ENCODE assay signal across 15 cellular contexts in the genomic region with DNA sequence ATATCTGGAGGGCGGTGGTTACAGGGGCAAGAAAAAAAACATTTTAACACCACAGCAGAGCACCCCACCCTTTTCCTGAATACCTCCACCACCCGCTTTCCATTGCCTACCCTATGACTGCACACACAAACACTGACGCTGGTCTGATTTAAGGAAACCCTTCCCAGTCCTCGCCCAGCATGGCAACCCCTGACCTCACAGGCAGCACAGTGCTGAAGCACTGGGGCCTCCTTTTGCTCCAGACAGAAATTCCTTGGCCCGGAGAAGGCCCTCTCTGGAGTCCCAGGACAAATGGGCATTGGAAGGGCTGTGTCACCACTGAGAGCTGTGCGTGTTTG. TPM values are rescaled to one million over a fixed set of nuclear protein-coding genes. Genes with fewer than 3 reads are reported as not detected.
DNase-seq lines count a peak whose midpoint lies in the region; ATAC-seq and TF ChIP-seq lines count a peak whose summit lies in the region.
"Had no signal": no experiment of that assay in that cellular context is flagged by ENCODE, and none has a peak within 500 bp of the region (broad histone marks: within the 10 kb centered on the region; RNA-seq: fewer than 3 reads in every experiment).

No MANE protein-coding gene starts in this region.

- H3K4me1 Mint-ChIP-seq in CD4-positive, alpha-beta T cell (ENCODE audit: low read depth): peaks cover 31% of the 10 kb centered on the region
- peaks cover 44% of the 10 kb centered on the region for H3K4me1 Mint-ChIP-seq in neural crest cell

- H3K27me3 ChIP-seq in CD4-positive, alpha-beta T cell (ENCODE audit: control insufficient read depth, insufficient read depth, low read length): no peaks in the 10 kb centered on the region
- no peaks in the 10 kb centered on the region for H3K27me3 ChIP-seq in KMS-11 (ENCODE audit: insufficient read depth, low read depth)

- H3K4me1 ChIP-seq in KMS-11 (ENCODE audit: low read depth, poor library complexity, severe bottlenecking): peaks cover 84% of the 10 kb centered on the region

- H3K9ac ChIP-seq in KMS-11: no peak overlapping the region

- CTCF ChIA-PET in CD4-positive, alpha-beta T cell (lab: Charles Lee): no interaction called here

- no peaks in the 10 kb centered on the region for H3K79me2 ChIP-seq in KMS-11 (ENCODE audit: insufficient read depth, low read depth)

- no peak for ATAC-seq in CD4-positive, alpha-beta T cell (ENCODE audit: poor library complexity)
- no peak for ATAC-seq in GM21447 (IDR thresholded peaks at IDR 0.05; ENCODE audit: unreplicated experiment)
- ATAC-seq: activated CD8-positive, alpha-beta T cell treated with anti-CD3 and anti-CD28 coated beads, Interleukin-2, amount 10 ng/mL, durations not matched to agents 7 days and 5 days had no signal

- no peaks in the 10 kb centered on the region for H3K27me3 Mint-ChIP-seq in CD4-positive, alpha-beta T cell
- no peaks in the 10 kb centered on the region for H3K27me3 Mint-ChIP-seq in neural crest cell (ENCODE audit: low read depth)
- H3K27me3 Mint-ChIP-seq: activated naive CD8-positive, alpha-beta T cell treated with anti-CD3 and anti-CD28 coated beads for 36 hours; progenitor cell of endocrine pancreas had no signal

- H3K27ac ChIP-seq in CD4-positive, alpha-beta T cell (ENCODE audit: low read depth, low read length): no peak overlapping the region
- peak overlapping the region; percentile 34; the same call in 1 of the 2 replicates for H3K27ac ChIP-seq in KMS-11
- H3K27ac ChIP-seq: C4-2B had no signal

- POLR2A ChIA-PET in CD4-positive, alpha-beta T cell (lab: Charles Lee): no interaction called here

- no peak overlapping the region for H2AFZ ChIP-seq in KMS-11 (ENCODE audit: low read depth)

- TF ChIP-seq CTCF in CD4-positive, alpha-beta T cell (IDR thresholded peaks at IDR 0.05): no peak
- no peak for TF ChIP-seq CTCF in KMS-11 (conservative IDR thresholded peaks at IDR 0.05; ENCODE audit: low read depth, low read length)
- TF ChIP-seq CTCF in fibroblast of the aortic adventitia (IDR thresholded peaks at IDR 0.05; ENCODE audit: insufficient read depth, low read length): no peak
- no peak for TF ChIP-seq CTCF in neural crest cell (conservative IDR thresholded peaks at IDR 0.05)

- intact Hi-C loops in CD4-positive, alpha-beta T cell (cut with DNase I, micrococcal nuclease): no loop called here

- H3K4me2 ChIP-seq in KMS-11: peak overlapping the region; percentile 50

- H3K4me3 ChIP-seq in KMS-11 (IDR thresholded peaks at IDR 0.05; ENCODE audit: insufficient read depth, low read depth, low read length): no peak overlapping the region
- no peak overlapping the region for H3K4me3 ChIP-seq in fibroblast of the aortic adventitia (ENCODE audit: low read depth, low read length)

- no peaks in the 10 kb centered on the region for H3K9me3 ChIP-seq in CD4-positive, alpha-beta T cell (ENCODE audit: control insufficient read depth, low read length)

- no peak for DNase-seq in CD4-positive, alpha-beta T cell
- DNase-seq in fibroblast of the aortic adventitia (ENCODE audit: low read depth) (peak; percentile 31), neural crest cell (ENCODE audit: low read depth, low spot score) (no peak), D341Med (ENCODE audit: low spot score) (no peak)
- DNase-seq in effector CD8-positive, alpha-beta T cell (lab: John Stamatoyannopoulos, UW): no peak
- DNase-seq in activated naive CD4-positive, alpha-beta T cell treated with anti-CD3 and anti-CD28 coated beads, Interleukin-2, amount 50 U/mL, for 16 hours: no peak
- DNase-seq: activated CD8-positive, alpha-beta T cell treated with anti-CD3 and anti-CD28 coated beads, Interleukin-2, amount 10 ng/mL, durations not matched to agents 7 days and 5 days; activated naive CD8-positive, alpha-beta T cell treated with anti-CD3 and anti-CD28 coated beads for 36 hours; GDM1; NCI-H187 treated with DMSO at 0.1 percent for 48 hours; T-helper 9 cell had no signal

- no peaks in the 10 kb centered on the region for H4K20me1 ChIP-seq in KMS-11 (ENCODE audit: insufficient read depth)

- H3K27ac Mint-ChIP-seq in CD4-positive, alpha-beta T cell: peak overlapping the region; percentile 5
- H3K27ac Mint-ChIP-seq in neural crest cell (ENCODE audit: unreplicated experiment): peak overlapping the region; percentile 6
- H3K27ac Mint-ChIP-seq: activated CD8-positive, alpha-beta T cell treated with anti-CD3 and anti-CD28 coated beads, Interleukin-2, amount 10 ng/mL, durations not matched to agents 7 days and 5 days; activated naive CD8-positive, alpha-beta T cell treated with anti-CD3 and anti-CD28 coated beads for 36 hours; progenitor cell of endocrine pancreas had no signal

- H3K36me3 Mint-ChIP-seq in CD4-positive, alpha-beta T cell (ENCODE audit: low read depth): no peaks in the 10 kb centered on the region
- H3K36me3 Mint-ChIP-seq in neural crest cell (ENCODE audit: low read depth): no peaks in the 10 kb centered on the region
- H3K36me3 Mint-ChIP-seq: activated naive CD8-positive, alpha-beta T cell treated with anti-CD3 and anti-CD28 coated beads for 36 hours had no signal

- H3K4me3 Mint-ChIP-seq in CD4-positive, alpha-beta T cell: no peak overlapping the region
- no peak overlapping the region for H3K4me3 Mint-ChIP-seq in neural crest cell
- H3K4me3 Mint-ChIP-seq: activated CD8-positive, alpha-beta T cell treated with anti-CD3 and anti-CD28 coated beads, Interleukin-2, amount 10 ng/mL, durations not matched to agents 7 days and 5 days; activated naive CD8-positive, alpha-beta T cell treated with anti-CD3 and anti-CD28 coated beads for 36 hours had no signal

- H3K9me3 Mint-ChIP-seq in CD4-positive, alpha-beta T cell: no peaks in the 10 kb centered on the region
- H3K9me3 Mint-ChIP-seq in neural crest cell: no peaks in the 10 kb centered on the region
- H3K9me3 Mint-ChIP-seq: activated naive CD8-positive, alpha-beta T cell treated with anti-CD3 and anti-CD28 coated beads for 36 hours had no signal

- no peaks in the 10 kb centered on the region for H3K36me3 ChIP-seq in KMS-11 (ENCODE audit: insufficient read depth)

RNA-seq across cellular contexts. Expression of gene DUSP5, which starts 39.2 kb away (rescaled TPM):
- total RNA-seq in CD4-positive, alpha-beta T cell: 10 to 100 TPM; 64.3 to 66.2 TPM
- 4.1 and 21.6 TPM in 2 replicates for total RNA-seq in fibroblast of the aortic adventitia (ENCODE audit: low replicate concordance)
- 2.4 and 2.5 TPM in 2 replicates for total RNA-seq in neural crest cell
